In genomic region chr1:33634806-33635205, GRCh38 we compare ENCODE assay signal across 8 cellular contexts.
A peak's percentile ranks its signal among the peaks of the same experiment; 100 is the strongest.
DNase-seq lines count a peak whose midpoint lies in the region; ATAC-seq and TF ChIP-seq lines count a peak whose summit lies in the region.

No MANE protein-coding gene starts in this region.

- ATAC-seq in GM18873 (IDR thresholded peaks at IDR 0.05; ENCODE audit: low FRiP score, unreplicated experiment) = no peak

- no peaks in the 10 kb centered on the region for H3K36me3 ChIP-seq in ovary

- no peak for TF ChIP-seq CTCF in ovary (IDR thresholded peaks at IDR 0.05)

- DNase-seq in activated CD4-positive, alpha-beta T cell treated with anti-CD3 and anti-CD28 coated beads, Interleukin-2, amount 10 ng/mL, durations not matched to agents 24 days and 14 days = peak; percentile 72
- DNase-seq in activated CD4-positive, alpha-beta T cell treated with anti-CD3 and anti-CD28 coated beads for 1 hour = no peak
- DNase-seq in NCI-H460 (ENCODE audit: extremely low read depth, low read depth) (peak; percentile 32), dermis blood vessel endothelial cell (peak; percentile 55), mesenteric fat pad (ENCODE audit: low spot score) (peak; percentile 69), ovary (no peak), DMS114 treated with DMSO at 0.1 percent for 48 hours (lab: John Stamatoyannopoulos, UW; ENCODE audit: unreplicated experiment) (no peak)

- H3K4me1 Mint-ChIP-seq in activated CD4-positive, alpha-beta T cell treated with anti-CD3 and anti-CD28 coated beads, Interleukin-2, amount 10 ng/mL, durations not matched to agents 24 days and 14 days = no peaks in the 10 kb centered on the region

- no peaks in the 10 kb centered on the region for H3K9me3 ChIP-seq in ovary

- peaks cover 18% of the 10 kb centered on the region for H3K27me3 Mint-ChIP-seq in activated CD4-positive, alpha-beta T cell treated with anti-CD3 and anti-CD28 coated beads, Interleukin-2, amount 10 ng/mL, durations not matched to agents 24 days and 14 days

- H3K4me1 ChIP-seq in ovary (ENCODE audit: insufficient read depth) = no peaks in the 10 kb centered on the region

- no peak overlapping the region for H3K4me3 ChIP-seq in ovary

- no peak for TF ChIP-seq EP300 in ovary (IDR thresholded peaks at IDR 0.05)

- H3K4me3 Mint-ChIP-seq in activated CD4-positive, alpha-beta T cell treated with anti-CD3 and anti-CD28 coated beads, Interleukin-2, amount 10 ng/mL, durations not matched to agents 24 days and 14 days = no peak overlapping the region

- WGBS in ovary, 3 donors = 18 to 28% (median 20%) methylated on average over 9 of the region's 9 CpGs

- no peaks in the 10 kb centered on the region for H3K9me3 Mint-ChIP-seq in activated CD4-positive, alpha-beta T cell treated with anti-CD3 and anti-CD28 coated beads, Interleukin-2, amount 10 ng/mL, durations not matched to agents 24 days and 14 days

- H3K27me3 ChIP-seq in ovary = no peaks in the 10 kb centered on the region

- H3K27ac Mint-ChIP-seq in activated CD4-positive, alpha-beta T cell treated with anti-CD3 and anti-CD28 coated beads, Interleukin-2, amount 10 ng/mL, durations not matched to agents 24 days and 14 days = no peak overlapping the region

- intact Hi-C loops in activated CD4-positive, alpha-beta T cell treated with anti-CD3 and anti-CD28 coated beads, Interleukin-2, amount 10 ng/mL, durations not matched to agents 24 days and 14 days (cut with micrococcal nuclease) = loop anchor here (5.0 kb wide), 1 partner anchor 1107 kb away; no protein-coding TSS in a partner anchor
- intact Hi-C loops in ovary (cut with DNase I) = loop anchor here in 2 of 4 donors (10.0 kb wide), 1 partner anchor 1110 kb away; no protein-coding TSS in a partner anchor

- H3K27ac ChIP-seq in ovary = no peak overlapping the region

- H3K36me3 Mint-ChIP-seq in activated CD4-positive, alpha-beta T cell treated with anti-CD3 and anti-CD28 coated beads, Interleukin-2, amount 10 ng/mL, durations not matched to agents 24 days and 14 days (ENCODE audit: low read depth) = no peaks in the 10 kb centered on the region

- TF ChIP-seq POLR2A in ovary (IDR thresholded peaks at IDR 0.05) = no peak

Comparison
In these comparisons a context has a peak if more than half of its experiments do, and no peak if none do; other contexts are left out.
1. DNase-seq: peak in activated CD4-positive, alpha-beta T cell treated with anti-CD3 and anti-CD28 coated beads, Interleukin-2, amount 10 ng/mL, durations not matched to agents 24 days and 14 days (single experiment), NCI-H460 (single experiment), dermis blood vessel endothelial cell (single experiment) and mesenteric fat pad (single experiment); none in activated CD4-positive, alpha-beta T cell treated with anti-CD3 and anti-CD28 coated beads for 1 hour (single experiment), ovary (0 of 5) and DMS114 treated with DMSO at 0.1 percent for 48 hours (single experiment).